ENCODE assay signal across 3 cellular contexts in genomic region chr16:76378020-76378419, GRCh38.
TF ChIP-seq lines count a peak whose summit lies in the region.

No MANE protein-coding gene starts in this region.

TF ChIP-seq in HepG2, 621 proteins besides CTCF, POLR2A, EP300 and RAD21:
- TF ChIP-seq CEBPB (IDR thresholded peaks at IDR 0.05; ENCODE audit: borderline replicate concordance, low read depth, low read length) (peak; percentile 75), ZXDC (CRISPR knock-in tag; IDR thresholded peaks at IDR 0.05) (no peak)

TF ChIP-seq in IMR-90, 13 proteins besides CTCF, POLR2A, EP300 and RAD21:
- no peak for TF ChIP-seq MAFK (IDR thresholded peaks at IDR 0.05; ENCODE audit: low read depth, low read length)
- no peak for TF ChIP-seq MAZ (IDR thresholded peaks at IDR 0.05; ENCODE audit: borderline replicate concordance, low read depth, low read length)
- TF ChIP-seq CHD1 (IDR thresholded peaks at IDR 0.05; ENCODE audit: low read depth, low read length): no peak
- TF ChIP-seq BHLHE40 (IDR thresholded peaks at IDR 0.05; ENCODE audit: low read depth, low read length): no peak
- no peak for TF ChIP-seq MXI1 (IDR thresholded peaks at IDR 0.05; ENCODE audit: borderline replicate concordance, low read depth, low read length)
- peak; percentile 57 for TF ChIP-seq CEBPB (IDR thresholded peaks at IDR 0.05; ENCODE audit: low read depth, low read length)
TF ChIP-seq in IMR-90: peak in this region for 1.

TF ChIP-seq in K562, 482 proteins besides CTCF, POLR2A, EP300 and RAD21:
- TF ChIP-seq CEBPB (tag; IDR thresholded peaks at IDR 0.05) (peak; percentile 38; the same call in 1 of the 2 replicates), KAT2B (IDR thresholded peaks at IDR 0.05; ENCODE audit: low read depth, low read length) (no peak), ARID3B (CRISPR knock-in tag; IDR thresholded peaks at IDR 0.05; ENCODE audit: borderline replicate concordance) (no peak), CEBPG (CRISPR knock-in tag; IDR thresholded peaks at IDR 0.05) (no peak), CEBPG (tag; conservative IDR thresholded peaks at IDR 0.05 in 1 of 2, IDR thresholded peaks at IDR 0.05 in 1 of 2) (peak in 1 of 2 experiments; percentile 80; a peak in 2 of 4 replicates), SIN3B (IDR thresholded peaks at IDR 0.05; ENCODE audit: low read depth) (no peak), CREB5 (CRISPR knock-in tag; IDR thresholded peaks at IDR 0.05) (no peak)
TF ChIP-seq in K562: peak in this region for 2.
